ENCODE assay signal across 8 cellular contexts in the genomic region with DNA sequence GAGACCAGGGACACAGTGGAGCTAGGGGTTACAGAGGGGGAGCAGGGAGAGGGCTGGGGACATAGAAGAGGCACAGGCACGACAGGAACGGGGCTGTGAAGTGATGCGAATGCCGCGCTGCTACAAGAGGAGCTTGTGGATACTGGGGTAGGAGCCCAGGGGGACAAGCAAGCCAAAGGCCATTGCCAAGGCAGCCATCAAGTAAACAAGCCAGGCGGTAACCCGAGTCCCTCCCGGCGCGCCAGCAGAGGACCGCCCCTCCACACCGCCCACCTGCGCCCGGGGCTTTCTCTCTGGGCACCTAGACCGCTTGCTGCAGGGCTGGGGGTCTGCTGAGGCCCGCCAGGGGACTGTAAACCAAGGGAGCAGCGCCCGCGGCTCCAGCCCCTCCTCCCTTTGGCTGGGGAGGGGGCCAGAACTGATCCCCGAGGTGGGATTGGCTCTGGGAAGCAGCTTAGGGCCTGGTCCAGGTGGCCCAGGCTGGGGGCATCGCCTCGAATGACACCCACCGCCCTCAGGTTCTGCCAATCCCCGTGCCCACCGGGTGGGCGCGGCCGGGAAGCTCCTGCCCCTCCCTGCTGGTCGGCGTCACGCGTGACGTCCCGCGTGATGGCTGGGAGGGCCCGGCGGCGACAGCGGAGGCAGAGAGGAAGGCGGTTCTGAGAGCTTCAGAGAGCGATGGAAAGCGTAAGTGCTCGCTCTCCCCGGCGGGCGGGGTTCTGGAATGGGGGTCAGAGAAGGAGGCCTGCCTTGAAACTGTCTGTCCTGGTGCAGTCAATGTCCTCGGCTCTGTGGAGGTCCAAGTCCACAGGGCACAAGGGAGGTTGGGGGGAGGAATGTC. TPM values are rescaled to one million over a fixed set of nuclear protein-coding genes. Genes with fewer than 3 reads are reported as not detected.
DNase-seq lines count a peak whose midpoint lies in the region; ATAC-seq, FAIRE-seq and TF ChIP-seq lines count a peak whose summit lies in the region.

No MANE protein-coding gene starts in this region.

- H3K4me3 ChIP-seq in GM12865 (ENCODE audit: low read depth, low read length) (peak overlapping the region; percentile 56), astrocyte of the cerebellum (ENCODE audit: low read depth, low read length) (peak overlapping the region; percentile 88)

- in situ Hi-C loops in astrocyte of the cerebellum (cut with HindIII; ENCODE audit: low sequenced_read_pairs) = loop anchor here (5.0 kb wide), 1 partner anchor 35 kb away; the partner anchor contains the start of gene LZTS2

- peak; percentile 45 for DNase-seq in GM12865 (ENCODE audit: low read depth)
- DNase-seq in LHCN-M2 (ENCODE audit: low read depth) = peak; percentile 65
- peak; percentile 62 for DNase-seq in T1000 (lab: John Stamatoyannopoulos, UW)
- no peak for DNase-seq in astrocyte of the cerebellum (ENCODE audit: low read depth)
- DNase-seq in hippocampal formation (lab: John Stamatoyannopoulos, UW) = peak; percentile 83 to 86
- peak; percentile 13 for DNase-seq in renal cortical epithelial cell (ENCODE audit: low read depth)
- DNase-seq in urothelium cell line (ENCODE audit: low spot score) = peak; percentile 77

- TF ChIP-seq CTCF in GM12865 (IDR thresholded peaks at IDR 0.05; ENCODE audit: insufficient read depth, low read depth, low read length, missing control alignments) (no peak), astrocyte of the cerebellum (IDR thresholded peaks at IDR 0.05; ENCODE audit: low read depth, low read length, missing control alignments) (no peak)

- FAIRE-seq in urothelium cell line (lab: Jason Lieb, UNC) = peak; percentile 69

- ATAC-seq in HG03469 (IDR thresholded peaks at IDR 0.05; ENCODE audit: unreplicated experiment) = no peak

RNA-seq across cellular contexts. Expression of gene SFXN3, which starts 1.0 kb away (rescaled TPM):
- total RNA-seq in LHCN-M2 (2014; rRNA removed) (91.6 and 101 TPM in 2 replicates), renal cortical epithelial cell (35.8 and 40.9 TPM in 2 replicates)
- polyA plus RNA-seq in LHCN-M2 (2012) = 65.4 TPM

RNA-seq across cellular contexts. Expression of gene PDZD7, which starts 1.1 kb away (rescaled TPM):
- total RNA-seq in LHCN-M2 (2014; rRNA removed) (1.2 and 1.4 TPM in 2 replicates), renal cortical epithelial cell (1.3 and 4.7 TPM in 2 replicates)
- polyA plus RNA-seq in LHCN-M2 (2012) = 2.5 TPM

RNA-seq across cellular contexts. Expression of gene KAZALD1, which starts 29.8 kb away (rescaled TPM):
- total RNA-seq in LHCN-M2 (2014; rRNA removed) = 15.1 and 16.1 TPM in 2 replicates
- polyA plus RNA-seq in LHCN-M2 (2012) = 4.3 TPM
- 1.0 and 1.1 TPM in 2 replicates for total RNA-seq in renal cortical epithelial cell

RNA-seq across cellular contexts. Expression of gene LZTS2, which starts 32.4 kb away (rescaled TPM):
- total RNA-seq in LHCN-M2 (2014; rRNA removed) = 161 and 176 TPM in 2 replicates
- polyA plus RNA-seq in LHCN-M2 (2012) = 81.1 TPM
- total RNA-seq in renal cortical epithelial cell = 72.9 and 77.3 TPM in 2 replicates

RNA-seq across cellular contexts. Expression of gene TWNK, which starts 44.7 kb away (rescaled TPM):
- total RNA-seq in LHCN-M2 (2014; rRNA removed) = 7.2 and 9.1 TPM in 2 replicates
- polyA plus RNA-seq in LHCN-M2 (2012) = 5.1 TPM
- total RNA-seq in renal cortical epithelial cell = 8.7 and 16.8 TPM in 2 replicates
